In genomic region chr6:16260602-16261001, GRCh38 we compare ENCODE assay signal across 1 cellular context. TPM values are rescaled to one million over a fixed set of nuclear protein-coding genes. Genes with fewer than 3 reads are reported as not detected.
"Had no signal": no experiment of that assay in that cellular context is flagged by ENCODE, and none has a peak within 500 bp of the region (broad histone marks: within the 10 kb centered on the region; RNA-seq: fewer than 3 reads in every experiment).

No MANE protein-coding gene starts in this region.

RNA-seq across cellular contexts. Expression of gene GMPR, which starts 22.2 kb away (rescaled TPM):
- total RNA-seq: OCI-LY7 had no signal
